ENCODE assay signal across 25 cellular contexts in the genomic region with DNA sequence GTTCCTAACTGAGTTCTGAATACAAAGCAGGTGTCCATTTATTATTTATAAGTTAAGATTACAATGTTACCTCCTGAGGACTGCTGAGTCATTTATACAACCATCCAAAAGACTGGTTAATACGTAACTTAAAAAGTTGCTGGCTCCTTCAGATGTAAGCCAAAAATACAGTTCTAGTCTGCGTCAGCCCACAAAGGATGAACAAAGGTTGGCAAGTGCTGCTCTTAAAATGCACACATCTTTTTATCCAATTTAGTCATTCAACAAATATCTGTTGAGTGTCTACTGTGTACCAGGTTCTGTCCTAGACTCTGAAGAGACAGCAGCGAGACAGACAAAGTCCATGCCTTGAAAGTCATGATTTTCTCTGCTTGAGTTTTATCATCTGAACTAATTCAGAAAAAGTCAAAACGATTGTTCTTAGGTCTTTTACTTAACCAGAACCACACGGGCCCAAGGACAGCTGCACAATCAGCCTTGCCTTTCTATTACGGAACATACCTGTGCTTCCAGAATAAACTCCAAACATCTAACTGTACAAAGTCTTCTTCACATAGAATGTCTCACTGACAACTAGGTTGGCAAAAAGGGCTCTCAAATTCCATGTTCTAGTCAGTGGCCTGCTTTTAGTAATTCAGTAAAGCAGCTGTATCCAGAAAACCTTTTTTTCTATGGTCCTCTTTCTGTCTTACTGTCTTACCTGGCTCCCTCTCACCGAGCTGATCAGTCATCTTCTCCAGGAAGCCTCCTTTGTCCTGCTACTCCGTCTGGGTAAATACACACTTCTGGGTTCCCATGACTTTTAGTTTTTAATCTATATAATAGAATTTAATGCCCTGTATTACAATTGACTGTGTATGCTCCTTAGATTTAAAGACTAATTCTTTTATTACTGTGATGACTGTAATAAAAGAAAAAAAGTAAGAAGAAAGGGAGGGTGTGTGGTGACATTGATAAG. TPM values are rescaled to one million over a fixed set of nuclear protein-coding genes. Genes with fewer than 3 reads are reported as not detected.
DNase-seq lines count a peak whose midpoint lies in the region; ATAC-seq, FAIRE-seq and TF ChIP-seq lines count a peak whose summit lies in the region.
"Had no signal": no experiment of that assay in that cellular context is flagged by ENCODE, and none has a peak within 500 bp of the region (broad histone marks: within the 10 kb centered on the region; RNA-seq: fewer than 3 reads in every experiment).

No MANE protein-coding gene starts in this region.

- FAIRE-seq in RCC 7860 (lab: Jason Lieb, UNC): peak; percentile 99
- FAIRE-seq in D721Med (lab: Jason Lieb, UNC): no peak
- FAIRE-seq: H1 had no signal

- peaks cover 2% of the 10 kb centered on the region for H3K36me3 Mint-ChIP-seq in activated CD8-positive, alpha-beta T cell treated with anti-CD3 and anti-CD28 coated beads for 36 hours (ENCODE audit: low read depth)
- H3K36me3 Mint-ChIP-seq: activated naive CD8-positive, alpha-beta T cell treated with anti-CD3 and anti-CD28 coated beads for 36 hours had no signal

- H3K27ac Mint-ChIP-seq in activated CD8-positive, alpha-beta T cell treated with anti-CD3 and anti-CD28 coated beads for 36 hours: no peak overlapping the region
- H3K27ac Mint-ChIP-seq: activated naive CD8-positive, alpha-beta T cell treated with anti-CD3 and anti-CD28 coated beads for 36 hours; nephron progenitor cell had no signal

- no peak overlapping the region for H3K4me3 Mint-ChIP-seq in activated CD8-positive, alpha-beta T cell treated with anti-CD3 and anti-CD28 coated beads for 36 hours
- H3K4me3 Mint-ChIP-seq: activated naive CD8-positive, alpha-beta T cell treated with anti-CD3 and anti-CD28 coated beads for 36 hours; nephron progenitor cell had no signal

- no peaks in the 10 kb centered on the region for H3K27me3 ChIP-seq in stomach
- H3K27me3 ChIP-seq in SJCRH30: no peaks in the 10 kb centered on the region
- no peaks in the 10 kb centered on the region for H3K27me3 ChIP-seq in foreskin keratinocyte
- H3K27me3 ChIP-seq: gastrocnemius medialis had no signal

- ATAC-seq in GM18907 (IDR thresholded peaks at IDR 0.05; ENCODE audit: unreplicated experiment): peak; percentile 83
- ATAC-seq in activated CD8-positive, alpha-beta T cell treated with anti-CD3 and anti-CD28 coated beads for 36 hours: no peak
- no peak for ATAC-seq in foreskin keratinocyte
- ATAC-seq: gastrocnemius medialis, Right ventricle myocardium inferior, sciatic nerve had no signal

- H3K36me3 ChIP-seq in stomach (no peaks in the 10 kb centered on the region), SJCRH30 (no peaks in the 10 kb centered on the region)
- H3K36me3 ChIP-seq: gastrocnemius medialis had no signal

- no peak overlapping the region for H3K4me3 ChIP-seq in stomach
- H3K4me3 ChIP-seq in SJCRH30: no peak overlapping the region
- H3K4me3 ChIP-seq: gastrocnemius medialis had no signal

- peaks cover 20 to 46% (median 28%) of the 10 kb centered on the region in 4 donors for H3K4me1 ChIP-seq in stomach
- no peaks in the 10 kb centered on the region for H3K4me1 ChIP-seq in SJCRH30
- H3K4me1 ChIP-seq in foreskin keratinocyte: peaks cover under 1% of the 10 kb centered on the region
- H3K4me1 ChIP-seq: gastrocnemius medialis, parathyroid adenoma had no signal

- no peaks in the 10 kb centered on the region for H3K9me3 Mint-ChIP-seq in activated CD8-positive, alpha-beta T cell treated with anti-CD3 and anti-CD28 coated beads for 36 hours
- H3K9me3 Mint-ChIP-seq: activated naive CD8-positive, alpha-beta T cell treated with anti-CD3 and anti-CD28 coated beads for 36 hours; nephron progenitor cell had no signal

- intact Hi-C loops in stomach (cut with DNase I; ENCODE audit: low total_unique reads): no loop called here
- intact Hi-C loops in activated CD8-positive, alpha-beta T cell treated with anti-CD3 and anti-CD28 coated beads for 36 hours (cut with micrococcal nuclease): no loop called here

- H3K27ac ChIP-seq in stomach (peak overlapping the region in 3 of 5 donors; percentile 19 to 42 (median 21)), SJCRH30 (no peak overlapping the region), foreskin keratinocyte (no peak overlapping the region)
- H3K27ac ChIP-seq: gastrocnemius medialis, parathyroid adenoma had no signal

- H3K4me1 Mint-ChIP-seq in activated CD8-positive, alpha-beta T cell treated with anti-CD3 and anti-CD28 coated beads for 36 hours (ENCODE audit: low read depth): no peaks in the 10 kb centered on the region
- H3K4me1 Mint-ChIP-seq: activated naive CD8-positive, alpha-beta T cell treated with anti-CD3 and anti-CD28 coated beads for 36 hours had no signal

- H3K27me3 Mint-ChIP-seq in activated CD8-positive, alpha-beta T cell treated with anti-CD3 and anti-CD28 coated beads for 36 hours: peaks cover 4% of the 10 kb centered on the region
- H3K27me3 Mint-ChIP-seq: activated naive CD8-positive, alpha-beta T cell treated with anti-CD3 and anti-CD28 coated beads for 36 hours had no signal

- TF ChIP-seq EP300 in stomach (IDR thresholded peaks at IDR 0.05): no peak

- TF ChIP-seq CTCF in stomach (IDR thresholded peaks at IDR 0.05): no peak
- TF ChIP-seq CTCF in activated CD8-positive, alpha-beta T cell treated with anti-CD3 and anti-CD28 coated beads for 36 hours (IDR thresholded peaks at IDR 0.05): no peak
- TF ChIP-seq CTCF in foreskin keratinocyte (conservative IDR thresholded peaks at IDR 0.05): no peak
- no peak for TF ChIP-seq CTCF in D721Med (IDR thresholded peaks at IDR 0.05; ENCODE audit: insufficient read depth, missing control alignments)

- POLR2A ChIA-PET in activated CD8-positive, alpha-beta T cell treated with anti-CD3 and anti-CD28 coated beads for 36 hours (lab: Charles Lee): no interaction called here

- 39 to 52% (median 48%) methylated on average over 8 of the region's 8 CpGs for WGBS in stomach, 5 donors

- H3K9me3 ChIP-seq in stomach: no peaks in the 10 kb centered on the region
- H3K9me3 ChIP-seq in SJCRH30 (replicated peaks): no peaks in the 10 kb centered on the region
- H3K9me3 ChIP-seq: gastrocnemius medialis had no signal

- CTCF ChIA-PET in activated CD8-positive, alpha-beta T cell treated with anti-CD3 and anti-CD28 coated beads for 36 hours (lab: Charles Lee): no interaction called here

- DNase-seq in RCC 7860 (ENCODE audit: low spot score) (peak; percentile 90), kidney tubule cell (ENCODE audit: low spot score) (peak; percentile 96), stomach (no peak), SJCRH30 (no peak), foreskin keratinocyte (no peak), D721Med (ENCODE audit: insufficient read length, low spot score) (no peak)
- DNase-seq in activated CD8-positive, alpha-beta T cell treated with anti-CD3 and anti-CD28 coated beads for 36 hours: no peak
- DNase-seq: activated CD4-positive, alpha-beta T cell treated with anti-CD3 and anti-CD28 coated beads, Interleukin-2, amount 50 U/mL, for 48 hours; activated CD4-positive, CD25-positive, alpha-beta regulatory T cell; activated naive CD8-positive, alpha-beta T cell treated with anti-CD3 and anti-CD28 coated beads for 36 hours; cerebellar nuclear complex; DMS153; gastrocnemius medialis; MM.1S; NCI-H1417 treated with DMSO at 0.1 percent for 48 hours; NCI-H524 treated with DMSO at 0.1 percent for 48 hours; nephron progenitor cell; stimulated activated CD4-positive, alpha-beta T cell treated with anti-CD3 and anti-CD28 coated beads, Interleukin-15, amount 100 ng/mL, for 24 hours; stimulated activated CD8-positive, alpha-beta memory T cell treated with anti-CD3 and anti-CD28 coated beads, Interleukin-4, amount 100 ng/mL, for 48 hours; T1000 had no signal

- TF ChIP-seq POLR2A in stomach (IDR thresholded peaks at IDR 0.05): no peak

RNA-seq across cellular contexts. Expression of gene CNN3, which starts 15.5 kb away (rescaled TPM):
- total RNA-seq in stomach (100 to 1,000 TPM in 4 of 5 donors, 10 to 100 TPM in 1; 86.9 to 353 (median 220) TPM), foreskin keratinocyte (150 and 177 TPM in 2 replicates)
- polyA plus RNA-seq in stomach (100 to 1,000 TPM in 1 of 3 donors, 10 to 100 TPM in 2; 70.0 to 129 (median 93.0) TPM), foreskin keratinocyte (83.5 and 103 TPM in 2 replicates)
- 10 to 100 TPM; 12.8 to 12.9 TPM for total RNA-seq in activated CD8-positive, alpha-beta T cell treated with anti-CD3 and anti-CD28 coated beads for 36 hours
- 380 and 387 TPM in 2 replicates for total RNA-seq in SJCRH30 (2014; rRNA removed; shearing (Covaris generic))

Comparison
In these comparisons a context has a peak if more than half of its experiments do, and no peak if none do; other contexts are left out.
1. DNase-seq: peak in RCC 7860 (single experiment) and kidney tubule cell (single experiment); none in stomach (single experiment), activated CD8-positive, alpha-beta T cell treated with anti-CD3 and anti-CD28 coated beads for 36 hours (single experiment), SJCRH30 (0 of 2), foreskin keratinocyte (0 of 2) and D721Med (single experiment).
2. H3K27ac ChIP-seq: peak in stomach (3 of 5); none in SJCRH30 (single experiment) and foreskin keratinocyte (single experiment).
3. RNA of gene CNN3, which starts 15.5 kb away (total RNA-seq): 380 to 387 TPM in SJCRH30, 86.9 to 353 TPM in stomach and 150 to 177 TPM in foreskin keratinocyte; 12.8 to 12.9 TPM in activated CD8-positive, alpha-beta T cell treated with anti-CD3 and anti-CD28 coated beads for 36 hours; every median in the first group is over 4 times any median in the second.